Comparison of ENCODE assay signal across 14 cellular contexts in genomic region chr1:12151465-12151864, GRCh38. TPM values are rescaled to one million over a fixed set of nuclear protein-coding genes. Genes with fewer than 3 reads are reported as not detected.
A peak's percentile ranks its signal among the peaks of the same experiment; 100 is the strongest.
DNase-seq lines count a peak whose midpoint lies in the region; ATAC-seq and TF ChIP-seq lines count a peak whose summit lies in the region.
"Had no signal": no experiment of that assay in that cellular context is flagged by ENCODE, and none has a peak within 500 bp of the region (broad histone marks: within the 10 kb centered on the region; RNA-seq: fewer than 3 reads in every experiment).

No MANE protein-coding gene starts in this region.

- peaks cover 0 to 6% (median 0%) of the 10 kb centered on the region in 11 experiments; a peak in 1 of 22 replicates for H3K36me3 ChIP-seq in BLaER1 treated with 17β-estradiol and CSF1 and Interleukin-3, amounts not matched to agents 10 nM and 100 nM
- H3K36me3 ChIP-seq in Caco-2 (ENCODE audit: control insufficient read depth, insufficient read depth, low read length) (no peaks in the 10 kb centered on the region; the same call in 1 of the 2 replicates), ovary (no peaks in the 10 kb centered on the region)
- H3K36me3 ChIP-seq: MG63 had no signal

- no peaks in the 10 kb centered on the region for H3K27me3 Mint-ChIP-seq in activated naive CD8-positive, alpha-beta T cell treated with anti-CD3 and anti-CD28 coated beads, Interleukin-2, amount 10 ng/mL, durations not matched to agents 7 days and 5 days
- H3K27me3 Mint-ChIP-seq in naive thymus-derived CD8-positive, alpha-beta T cell, result no peaks in the 10 kb centered on the region
- H3K27me3 Mint-ChIP-seq in Caco-2 (ENCODE audit: insufficient read depth, unreplicated experiment), result no peaks in the 10 kb centered on the region

- POLR2A ChIA-PET in activated naive CD8-positive, alpha-beta T cell treated with anti-CD3 and anti-CD28 coated beads, Interleukin-2, amount 10 ng/mL, durations not matched to agents 7 days and 5 days (lab: Charles Lee), result interaction anchor here (1.2 to 7.2 kb wide), 11 partner anchors 10 to 243 kb away, joined by 3 to 108 read pairs (median 9); partner anchors contain the start of gene TNFRSF1B
- POLR2A ChIA-PET in naive thymus-derived CD8-positive, alpha-beta T cell (lab: Charles Lee), result interaction anchor here (0.6 to 8.7 kb wide), 13 partner anchors 10 to 242 kb away, joined by 4 to 119 read pairs (median 22); partner anchors contain the start of gene TNFRSF1B
- POLR2A ChIA-PET in Caco-2 (lab: Charles Lee), result no interaction called here

- H3K4me1 Mint-ChIP-seq in activated naive CD8-positive, alpha-beta T cell treated with anti-CD3 and anti-CD28 coated beads, Interleukin-2, amount 10 ng/mL, durations not matched to agents 7 days and 5 days, result peaks cover 88% of the 10 kb centered on the region
- peaks cover 45 to 87% (median 81%) of the 10 kb centered on the region in 4 donors for H3K4me1 Mint-ChIP-seq in naive thymus-derived CD8-positive, alpha-beta T cell
- H3K4me1 Mint-ChIP-seq in Caco-2 (ENCODE audit: low read depth, unreplicated experiment), result peaks cover 7% of the 10 kb centered on the region

- H3K9me3 Mint-ChIP-seq in activated naive CD8-positive, alpha-beta T cell treated with anti-CD3 and anti-CD28 coated beads, Interleukin-2, amount 10 ng/mL, durations not matched to agents 7 days and 5 days, result peaks cover 1% of the 10 kb centered on the region
- peaks cover 0 to 9% (median 0%) of the 10 kb centered on the region in 9 donors for H3K9me3 Mint-ChIP-seq in naive thymus-derived CD8-positive, alpha-beta T cell
- no peaks in the 10 kb centered on the region for H3K9me3 Mint-ChIP-seq in Caco-2 (ENCODE audit: unreplicated experiment)

- no peak for TF ChIP-seq POLR2A in ovary (IDR thresholded peaks at IDR 0.05)

- peaks cover 83 to 100% (median 91%) of the 10 kb centered on the region in 10 experiments for H3K4me1 ChIP-seq in BLaER1 treated with 17β-estradiol and CSF1 and Interleukin-3, amounts not matched to agents 10 nM and 100 nM
- H3K4me1 ChIP-seq in Caco-2 (peaks cover 24% of the 10 kb centered on the region), ovary (ENCODE audit: insufficient read depth) (peaks cover 2% of the 10 kb centered on the region)

- WGBS in ovary, 3 donors, result 96 to 100% (median 99%) methylated on average over 2 of the region's 2 CpGs

- no TSS peak for BruUV-seq in Caco-2 (replicated peaks; lab: Mats Ljungman, UMichigan)

- H3K4me3 Mint-ChIP-seq in activated naive CD8-positive, alpha-beta T cell treated with anti-CD3 and anti-CD28 coated beads, Interleukin-2, amount 10 ng/mL, durations not matched to agents 7 days and 5 days, result peak overlapping the region; percentile 82
- H3K4me3 Mint-ChIP-seq in naive thymus-derived CD8-positive, alpha-beta T cell, result peak overlapping the region; percentile 1 to 85 (median 77)
- no peak overlapping the region for H3K4me3 Mint-ChIP-seq in Caco-2 (ENCODE audit: unreplicated experiment)
- H3K4me3 Mint-ChIP-seq: HFFc6 had no signal

- DNase-seq in GM12865 (ENCODE audit: low read depth), result no peak
- no peak for DNase-seq in activated naive CD8-positive, alpha-beta T cell treated with anti-CD3 and anti-CD28 coated beads, Interleukin-2, amount 10 ng/mL, durations not matched to agents 7 days and 5 days
- DNase-seq in naive thymus-derived CD8-positive, alpha-beta T cell, result peak in 1 of 10 donors; percentile 38
- no peak for DNase-seq in Caco-2
- DNase-seq in activated effector memory CD4-positive, alpha-beta T cell treated with anti-CD3 and anti-CD28 coated beads, Interleukin-2, amount 50 U/mL, for 16 hours, result no peak
- no peak for DNase-seq in ovary
- no peak for DNase-seq in kidney tubule cell (ENCODE audit: low spot score)
- DNase-seq: aorta, HFFc6, MG63, NCI-H2107, Right ventricle myocardium superior had no signal

- TF ChIP-seq EP300 in ovary (IDR thresholded peaks at IDR 0.05), result no peak

- peak overlapping the region; percentile 73 to 92 (median 88) for H3K4me2 ChIP-seq in BLaER1 treated with 17β-estradiol and CSF1 and Interleukin-3, amounts not matched to agents 10 nM and 100 nM

- peak overlapping the region; percentile 65 to 98 (median 85) for H3K27ac ChIP-seq in BLaER1 treated with 17β-estradiol and CSF1 and Interleukin-3, amounts not matched to agents 10 nM and 100 nM
- H3K27ac ChIP-seq in ovary, result no peak overlapping the region

- H3K9me3 ChIP-seq in BLaER1 treated with 17β-estradiol and CSF1 and Interleukin-3, amounts not matched to agents 10 nM and 100 nM (replicated peaks in 1 of 11), result peaks cover 5 to 12% (median 10%) of the 10 kb centered on the region in 11 experiments; a peak in 18 of 22 replicates
- H3K9me3 ChIP-seq in Caco-2 (0 out of 2 replicates have a peak, but pooled peaks cover 5% of the 10 kb centered on the region), ovary (no peaks in the 10 kb centered on the region)

- no peaks in the 10 kb centered on the region for H3K27me3 ChIP-seq in BLaER1 treated with 17β-estradiol and CSF1 and Interleukin-3, amounts not matched to agents 10 nM and 100 nM
- H3K27me3 ChIP-seq in Caco-2 (replicated peaks; ENCODE audit: control insufficient read depth, insufficient read depth, low read length) (no peaks in the 10 kb centered on the region), ovary (no peaks in the 10 kb centered on the region)
- H3K27me3 ChIP-seq: MG63 had no signal

- intact Hi-C loops in Caco-2 (cut with micrococcal nuclease; ENCODE audit: unreplicated experiment), result no loop called here
- intact Hi-C loops in ovary (cut with DNase I), result no loop called here

- peaks cover 13% of the 10 kb centered on the region for H3K36me3 Mint-ChIP-seq in activated naive CD8-positive, alpha-beta T cell treated with anti-CD3 and anti-CD28 coated beads, Interleukin-2, amount 10 ng/mL, durations not matched to agents 7 days and 5 days
- peaks cover 0 to 4% (median 3%) of the 10 kb centered on the region in 3 donors for H3K36me3 Mint-ChIP-seq in naive thymus-derived CD8-positive, alpha-beta T cell
- no peaks in the 10 kb centered on the region for H3K36me3 Mint-ChIP-seq in Caco-2 (ENCODE audit: insufficient read depth, unreplicated experiment)

- peak overlapping the region in 2 of 10 experiments; percentile 6 to 40; a peak in 5 of 20 replicates for H3K4me3 ChIP-seq in BLaER1 treated with 17β-estradiol and CSF1 and Interleukin-3, amounts not matched to agents 10 nM and 100 nM
- peak overlapping the region; percentile 4 for H3K4me3 ChIP-seq in GM12865 (ENCODE audit: low read depth, low read length)
- H3K4me3 ChIP-seq in Caco-2 (ENCODE audit: low read depth, low read length), result no peak overlapping the region
- H3K4me3 ChIP-seq in ovary, result no peak overlapping the region
- H3K4me3 ChIP-seq: MG63 had no signal

- CTCF ChIA-PET in Caco-2 (lab: Charles Lee), result no interaction called here

- H3K27ac Mint-ChIP-seq in activated naive CD8-positive, alpha-beta T cell treated with anti-CD3 and anti-CD28 coated beads, Interleukin-2, amount 10 ng/mL, durations not matched to agents 7 days and 5 days, result peak overlapping the region; percentile 99
- peak overlapping the region; percentile 90 to 99 (median 96) for H3K27ac Mint-ChIP-seq in naive thymus-derived CD8-positive, alpha-beta T cell
- no peak overlapping the region for H3K27ac Mint-ChIP-seq in Caco-2 (ENCODE audit: unreplicated experiment)
- H3K27ac Mint-ChIP-seq: progenitor cell of endocrine pancreas had no signal

- H4K20me1 ChIP-seq in BLaER1 treated with 17β-estradiol and CSF1 and Interleukin-3, amounts not matched to agents 10 nM and 100 nM, result no peaks in the 10 kb centered on the region

- H3K9ac ChIP-seq in BLaER1 treated with 17β-estradiol and CSF1 and Interleukin-3, amounts not matched to agents 10 nM and 100 nM, result peak overlapping the region in 9 of 11 experiments; percentile 61 to 88 (median 72); a peak in 15 of 22 replicates

- ATAC-seq in activated naive CD8-positive, alpha-beta T cell treated with anti-CD3 and anti-CD28 coated beads, Interleukin-2, amount 10 ng/mL, durations not matched to agents 7 days and 5 days (ENCODE audit: low read depth), result no peak
- ATAC-seq in naive thymus-derived CD8-positive, alpha-beta T cell, result no peak

- TF ChIP-seq CTCF in GM12865 (IDR thresholded peaks at IDR 0.05; ENCODE audit: insufficient read depth, low read depth, low read length, missing control alignments), result no peak
- TF ChIP-seq CTCF in Caco-2 (IDR thresholded peaks at IDR 0.05; ENCODE audit: insufficient read depth in 1 of 2, low read depth in 1 of 2, low read length in 1 of 2, severe bottlenecking in 1 of 2, unreplicated experiment in 1 of 2), result no peak
- no peak for TF ChIP-seq CTCF in ovary (IDR thresholded peaks at IDR 0.05)

RNA-seq across cellular contexts. Expression of gene TNFRSF1B, which starts 15.3 kb away (rescaled TPM):
- 100 to 1,000 TPM; 215 to 246 TPM for total RNA-seq in activated naive CD8-positive, alpha-beta T cell treated with anti-CD3 and anti-CD28 coated beads, Interleukin-2, amount 10 ng/mL, durations not matched to agents 7 days and 5 days
- 10 to 100 TPM; 16.5 to 18.4 TPM for total RNA-seq in naive thymus-derived CD8-positive, alpha-beta T cell
- polyA plus RNA-seq in naive thymus-derived CD8-positive, alpha-beta T cell, result 10 to 100 TPM; 19.7 to 64.6 (median 21.8) TPM
- total RNA-seq in Caco-2 (2022) (2.6 and 3.5 TPM in 2 replicates), ovary (10 to 100 TPM; 11.4 to 27.6 (median 21.6) TPM)
- 10 to 100 TPM; 10.3 to 14.3 TPM for polyA plus RNA-seq in ovary
- total RNA-seq: progenitor cell of endocrine pancreas had no signal

Comparison
In these comparisons a context has a peak if more than half of its experiments do, and no peak if none do; other contexts are left out.
1. H3K27ac ChIP-seq: peak in BLaER1 treated with 17β-estradiol and CSF1 and Interleukin-3, amounts not matched to agents 10 nM and 100 nM (11 of 11); none in ovary (0 of 2).
2. RNA of gene TNFRSF1B, which starts 15.3 kb away (total RNA-seq): 215 to 246 TPM in activated naive CD8-positive, alpha-beta T cell treated with anti-CD3 and anti-CD28 coated beads, Interleukin-2, amount 10 ng/mL, durations not matched to agents 7 days and 5 days; 11.4 to 27.6 TPM in ovary, 16.5 to 18.4 TPM in naive thymus-derived CD8-positive, alpha-beta T cell and 2.6 to 3.5 TPM in Caco-2; every median in the first group is over 4 times any median in the second.